ENCODE assay signal across 16 cellular contexts in the genomic region with DNA sequence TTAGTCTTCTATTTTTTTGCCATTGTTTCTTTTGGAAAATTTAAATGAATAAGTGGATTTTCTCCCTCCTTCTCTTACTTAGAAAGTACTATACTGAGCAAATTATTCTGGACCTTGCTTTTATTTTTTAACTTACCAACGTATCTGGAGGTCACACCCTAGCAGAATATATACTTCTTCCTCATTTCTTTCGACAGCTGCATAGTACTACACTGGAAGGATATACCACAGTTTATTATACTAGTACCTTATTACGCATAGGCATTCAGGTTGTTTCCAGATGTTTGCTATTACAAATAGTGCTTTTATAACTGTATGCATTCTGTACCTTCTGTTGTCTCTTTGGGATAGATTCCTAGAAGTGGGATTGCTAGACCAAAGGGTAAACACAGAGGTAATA. TPM values are rescaled to one million over a fixed set of nuclear protein-coding genes. Genes with fewer than 3 reads are reported as not detected.
DNase-seq lines count a peak whose midpoint lies in the region; ATAC-seq, FAIRE-seq and TF ChIP-seq lines count a peak whose summit lies in the region.
"Had no signal": no experiment of that assay in that cellular context is flagged by ENCODE, and none has a peak within 500 bp of the region (broad histone marks: within the 10 kb centered on the region; RNA-seq: fewer than 3 reads in every experiment).

No MANE protein-coding gene starts in this region.

- H3K4me1 ChIP-seq in SK-N-SH (ENCODE audit: control insufficient read depth in 1 of 2, insufficient read depth in 2 of 2, low read depth in 1 of 2, low read length in 1 of 2): no peaks in the 10 kb centered on the region
- H3K4me1 ChIP-seq in Caco-2: no peaks in the 10 kb centered on the region
- H3K4me1 ChIP-seq in GM12878 (ENCODE audit: control insufficient read depth, insufficient read depth, low read length): no peaks in the 10 kb centered on the region
- H3K4me1 ChIP-seq in neural progenitor cell: no peaks in the 10 kb centered on the region
- H3K4me1 ChIP-seq: A549, BLaER1, HAP-1 had no signal

- TF ChIP-seq RAD21 in SK-N-SH (IDR thresholded peaks at IDR 0.05; ENCODE audit: low read length) (no peak), GM12878 (IDR thresholded peaks at IDR 0.05; ENCODE audit: insufficient read depth, low read depth, low read length) (no peak)

- 63% methylated on average over 3 of the region's 3 CpGs for WGBS in SK-N-SH (ENCODE audit: low lambda C conversion rate)
- 64% methylated on average over 3 of the region's 3 CpGs for WGBS in GM12878 (ENCODE audit: insufficient coverage, insufficient replicate concordance, low lambda C conversion rate, missing lambda C conversion rate)

- BruUV-seq in Caco-2 (replicated peaks; lab: Mats Ljungman, UMichigan) (TSS peak; percentile 6), GM12878 (replicated peaks; lab: Mats Ljungman, UMichigan) (TSS peak; percentile 34)

- H3K4me3 ChIP-seq in SK-N-SH (ENCODE audit: low read depth in 2 of 2, low read length in 1 of 2) (no peak overlapping the region), Caco-2 (ENCODE audit: low read depth, low read length) (no peak overlapping the region), GM12878 (no peak overlapping the region), neural progenitor cell (peak overlapping the region; percentile 12)
- H3K4me3 ChIP-seq: A549, BLaER1, HAP-1 had no signal

- SMC1A ChIA-PET in GM12878 (lab: Charles Lee; ENCODE audit: uncharacterized antibody, unreplicated experiment): no interaction called here

- H3K9me3 Mint-ChIP-seq in Caco-2 (ENCODE audit: unreplicated experiment): no peaks in the 10 kb centered on the region
- H3K9me3 Mint-ChIP-seq in neural progenitor cell: no peaks in the 10 kb centered on the region
- H3K9me3 Mint-ChIP-seq: CD4-positive, alpha-beta memory T cell had no signal

- POLR2A ChIA-PET in SK-N-SH (lab: Yijun Ruan, JAX): no interaction called here
- POLR2A ChIA-PET in Caco-2 (lab: Charles Lee): no interaction called here
- POLR2A ChIA-PET in GM12878 (lab: Charles Lee): interaction anchor here (1.5 kb wide), 1 partner anchor 15 kb away, joined by 5 read pairs; no protein-coding TSS in a partner anchor

- peaks cover 35% of the 10 kb centered on the region for H3K79me2 ChIP-seq in SK-N-SH (ENCODE audit: insufficient read depth)
- H3K79me2 ChIP-seq in GM12878 (ENCODE audit: control insufficient read depth, insufficient read depth, low read length): no peaks in the 10 kb centered on the region
- H3K79me2 ChIP-seq in neural progenitor cell (ENCODE audit: low read depth): peaks cover 7% of the 10 kb centered on the region

- H3K36me3 ChIP-seq in SK-N-SH (replicated peaks in 1 of 2; ENCODE audit: control insufficient read depth in 1 of 2, insufficient read depth in 2 of 2, low read length in 1 of 2) (peaks cover 51 to 79% of the 10 kb centered on the region in 2 experiments), Caco-2 (ENCODE audit: control insufficient read depth, insufficient read depth, low read length) (no peaks in the 10 kb centered on the region), GM12878 (ENCODE audit: control insufficient read depth in 2 of 2, insufficient read depth in 2 of 2, low read length in 1 of 2) (peaks cover 2 to 27% of the 10 kb centered on the region in 2 experiments), neural progenitor cell (peaks cover 29% of the 10 kb centered on the region)

- no peaks in the 10 kb centered on the region for H3F3A ChIP-seq in SK-N-SH (replicated peaks; ENCODE audit: insufficient read depth)
- H3F3A ChIP-seq in neural progenitor cell (ENCODE audit: low read depth): peaks cover 5% of the 10 kb centered on the region

- H3K9me3 ChIP-seq in SK-N-SH (no peaks in the 10 kb centered on the region), Caco-2 (no peaks in the 10 kb centered on the region), GM12878 (replicated peaks; ENCODE audit: control insufficient read depth, insufficient read depth, low read length) (no peaks in the 10 kb centered on the region), neural progenitor cell (ENCODE audit: low read depth) (no peaks in the 10 kb centered on the region)
- H3K9me3 ChIP-seq: A549, BLaER1, HAP-1 had no signal

- ATAC-seq in SK-N-SH treated with all-trans-retinoic acid at 6 μM for 48 hours: no peak
- no peak for ATAC-seq in GM12878
- ATAC-seq: A549 had no signal

- CTCF ChIA-PET in SK-N-SH (lab: Yijun Ruan, JAX) (interaction anchor here (1.0 to 1.9 kb wide), 2 partner anchors 15 to 102 kb away, joined by 3 to 4 read pairs; no protein-coding TSS in a partner anchor), Caco-2 (lab: Charles Lee) (no interaction called here), GM12878 (lab: Yijun Ruan, JAX) (no interaction called here)

- TF ChIP-seq CTCF in SK-N-SH (IDR thresholded peaks at IDR 0.05): no peak
- no peak for TF ChIP-seq CTCF in Caco-2 (IDR thresholded peaks at IDR 0.05; ENCODE audit: insufficient read depth in 1 of 2, low read depth in 1 of 2, low read length in 1 of 2, severe bottlenecking in 1 of 2, unreplicated experiment in 1 of 2)
- TF ChIP-seq CTCF in GM12878 (IDR thresholded peaks at IDR 0.05 in 2 of 3, conservative IDR thresholded peaks at IDR 0.05 in 1 of 3; ENCODE audit: control insufficient read depth in 2 of 3, extremely low read depth in 1 of 3, insufficient read depth in 1 of 3, low read depth in 3 of 3, low read length in 3 of 3): no peak
- TF ChIP-seq CTCF in neural progenitor cell (IDR thresholded peaks at IDR 0.05): no peak

- H3K27ac ChIP-seq in SK-N-SH (ENCODE audit: low read depth in 2 of 2, low read length in 1 of 2) (no peak overlapping the region), GM12878 (ENCODE audit: control insufficient read depth, insufficient read depth) (no peak overlapping the region), neural progenitor cell (no peak overlapping the region)
- H3K27ac ChIP-seq: 22Rv1, A549, BLaER1 had no signal

- no peaks in the 10 kb centered on the region for H3K27me3 Mint-ChIP-seq in Caco-2 (ENCODE audit: insufficient read depth, unreplicated experiment)
- H3K27me3 Mint-ChIP-seq in neural progenitor cell (ENCODE audit: insufficient read depth, low read depth): no peaks in the 10 kb centered on the region
- H3K27me3 Mint-ChIP-seq: CD4-positive, alpha-beta memory T cell had no signal

- FAIRE-seq in GM12878 (lab: Jason Lieb, UNC): no peak
- FAIRE-seq: A549, H1 had no signal

- intact Hi-C loops in Caco-2 (cut with micrococcal nuclease; ENCODE audit: unreplicated experiment) (no loop called here), GM12878 (cut with micrococcal nuclease; ENCODE audit: unreplicated experiment) (no loop called here)

- no peak for TF ChIP-seq POLR2A in GM12878 (IDR thresholded peaks at IDR 0.05; ENCODE audit: low read depth, low read length)

- H3K9ac ChIP-seq in SK-N-SH: no peak overlapping the region
- H3K9ac ChIP-seq in GM12878 (ENCODE audit: control insufficient read depth, insufficient read depth, low read length): no peak overlapping the region
- no peak overlapping the region for H3K9ac ChIP-seq in neural progenitor cell
- H3K9ac ChIP-seq: BLaER1 had no signal

- no peaks in the 10 kb centered on the region for H3K4me1 Mint-ChIP-seq in Caco-2 (ENCODE audit: low read depth, unreplicated experiment)
- no peaks in the 10 kb centered on the region for H3K4me1 Mint-ChIP-seq in neural progenitor cell
- H3K4me1 Mint-ChIP-seq: CD14-positive monocyte had no signal

- no peaks in the 10 kb centered on the region; the same call in 1 of the 2 replicates for H4K20me1 ChIP-seq in SK-N-SH (ENCODE audit: insufficient read depth)
- H4K20me1 ChIP-seq in GM12878 (ENCODE audit: control insufficient read depth, insufficient read depth): no peaks in the 10 kb centered on the region
- peaks cover 12% of the 10 kb centered on the region for H4K20me1 ChIP-seq in neural progenitor cell (ENCODE audit: low read depth)

- no peaks in the 10 kb centered on the region for H3K9me2 ChIP-seq in SK-N-SH

- H3K4me2 ChIP-seq in SK-N-SH: no peak overlapping the region
- no peak overlapping the region for H3K4me2 ChIP-seq in GM12878 (ENCODE audit: control insufficient read depth, insufficient read depth)
- no peak overlapping the region for H3K4me2 ChIP-seq in neural progenitor cell
- H3K4me2 ChIP-seq: A549, BLaER1 had no signal

- TF ChIP-seq EP300 in SK-N-SH (IDR thresholded peaks at IDR 0.05; ENCODE audit: borderline replicate concordance in 1 of 2, low read depth in 1 of 2, low read length in 1 of 2) (no peak), GM12878 (IDR thresholded peaks at IDR 0.05; ENCODE audit: borderline replicate concordance in 1 of 2, control insufficient read depth in 1 of 2, low read depth in 2 of 2, low read length in 2 of 2) (no peak)

- DNase-seq in SK-N-SH (no peak), Caco-2 (no peak), GM12878 (ENCODE audit: low read depth, low spot score) (no peak), neural progenitor cell (ENCODE audit: low spot score) (no peak), AG08396 (ENCODE audit: low spot score) (no peak), DMS114 treated with DMSO at 0.1 percent for 48 hours (lab: John Stamatoyannopoulos, UW; ENCODE audit: unreplicated experiment) (no peak)
- DNase-seq: CD4-positive, alpha-beta memory T cell; DMS 273 treated with DMSO at 0.1 percent for 48 hours; KG1 had no signal

- H3K4me3 Mint-ChIP-seq in Caco-2 (ENCODE audit: unreplicated experiment): no peak overlapping the region
- H3K4me3 Mint-ChIP-seq in neural progenitor cell: no peak overlapping the region
- H3K4me3 Mint-ChIP-seq: CD14-positive monocyte; CD4-positive, alpha-beta memory T cell had no signal

- H3K27me3 ChIP-seq in SK-N-SH (ENCODE audit: insufficient read depth) (no peaks in the 10 kb centered on the region), Caco-2 (replicated peaks; ENCODE audit: control insufficient read depth, insufficient read depth, low read length) (no peaks in the 10 kb centered on the region), GM12878 (replicated peaks in 1 of 2; ENCODE audit: control insufficient read depth in 2 of 2, insufficient read depth in 2 of 2, low read length in 1 of 2) (no peaks in the 10 kb centered on the region), neural progenitor cell (no peaks in the 10 kb centered on the region)
- H3K27me3 ChIP-seq: BLaER1 had no signal

- RAD21 ChIA-PET in GM12878 (lab: Charles Lee; ENCODE audit: unreplicated experiment): no interaction called here

- H3K36me3 Mint-ChIP-seq in Caco-2 (ENCODE audit: insufficient read depth, unreplicated experiment): peaks cover 71% of the 10 kb centered on the region
- peaks cover 13% of the 10 kb centered on the region for H3K36me3 Mint-ChIP-seq in neural progenitor cell

- no peak overlapping the region for H2AFZ ChIP-seq in SK-N-SH (ENCODE audit: low read depth)
- H2AFZ ChIP-seq in GM12878 (ENCODE audit: control insufficient read depth, low read depth, low read length): no peak overlapping the region
- H2AFZ ChIP-seq in neural progenitor cell (replicated peaks): no peak overlapping the region

- no peak overlapping the region for H3K27ac Mint-ChIP-seq in Caco-2 (ENCODE audit: unreplicated experiment)
- H3K27ac Mint-ChIP-seq in neural progenitor cell: no peak overlapping the region
- H3K27ac Mint-ChIP-seq: CD14-positive monocyte had no signal

- in situ Hi-C loops in GM12878 (cut with MboI): no loop called here

RNA-seq across cellular contexts. Expression of gene RC3H2, which starts 16.7 kb away (rescaled TPM):
- 12.4 and 15.2 TPM in 2 replicates for polyA plus RNA-seq in SK-N-SH (2012; rRNA removed)
- 15.7 and 15.8 TPM in 2 replicates for polyA plus RNA-seq in SK-N-SH (2012; cell fraction: cytosol; rRNA removed)
- 8.3 and 18.6 TPM in 2 replicates for polyA plus RNA-seq in SK-N-SH (2012; cell fraction: nucleus; rRNA removed)
- total RNA-seq in Caco-2 (2022): 53.8 and 55.5 TPM in 2 replicates
- 79.3 and 87.8 TPM in 2 replicates for total RNA-seq in GM12878 (2013; cell fraction: nucleolus; rRNA removed)
- 16.9 and 17.4 TPM in 2 replicates for total RNA-seq in GM12878 (2014; rRNA removed)
- 23.2 and 24.0 TPM in 2 replicates for total RNA-seq in GM12878 (2014; rRNA removed; fragmentation: Illumina TruSeq; extraction: Trizol)
- 21.9 and 25.5 TPM in 2 replicates for total RNA-seq in GM12878 (2021)
- 10.8 TPM for polyA plus RNA-seq in GM12878 (2011; ENCODE audit: low read depth)
- 23.0 and 27.9 TPM in 2 replicates for polyA plus RNA-seq in GM12878 (2011; rRNA removed)
- polyA plus RNA-seq in GM12878 (2011; cell fraction: cytosol; rRNA removed): 11.4 and 12.4 TPM in 2 replicates
- 21.1 and 27.8 TPM in 2 replicates for polyA plus RNA-seq in GM12878 (2011; cell fraction: nucleus; rRNA removed)
- polyA plus RNA-seq in GM12878 (2012): 11.9 and 13.0 TPM in 2 replicates
- polyA plus RNA-seq in GM12878 (2014; fragmentation: Illumina TruSeq; extraction: Trizol): 14.6 and 14.8 TPM in 2 replicates
- polyA plus RNA-seq in GM12878 (2014; fragmentation: Nextera tagmentation; extraction: Ambion mirVana): 1 to 10 TPM; 7.2 to 9.1 TPM
- 12.3 and 17.7 TPM in 2 replicates for polyA plus RNA-seq in GM12878 (2014; rRNA removed)
- 10 to 100 TPM; 14.3 to 19.9 TPM for polyA plus RNA-seq in GM12878 (2016; fragmentation: Nextera tagmentation; extraction: Ambion mirVana)
- polyA minus RNA-seq in GM12878 (2011; rRNA and poly(A)+ RNA removed): 45.6 and 65.7 TPM in 2 replicates
- 16.0 and 18.2 TPM in 2 replicates for polyA minus RNA-seq in GM12878 (2011; cell fraction: cytosol; rRNA and poly(A)+ RNA removed)
- 22.4 and 34.7 TPM in 2 replicates for polyA minus RNA-seq in GM12878 (2011; cell fraction: nucleus; rRNA and poly(A)+ RNA removed)
- 49.9 and 56.7 TPM in 2 replicates for total RNA-seq in neural progenitor cell (ENCODE audit: low replicate concordance)

RNA-seq across cellular contexts. Expression of gene ZBTB6, which starts 24.6 kb away (rescaled TPM):
- polyA plus RNA-seq in SK-N-SH (2012; rRNA removed) (2.2 and 3.2 TPM in 2 replicates), GM12878 (2011; rRNA removed) (11.5 and 16.8 TPM in 2 replicates), GM12878 (2014; fragmentation: Illumina TruSeq; extraction: Trizol) (9.5 and 13.3 TPM in 2 replicates), GM12878 (2014; fragmentation: Nextera tagmentation; extraction: Ambion mirVana) (1 to 10 TPM; 1.7 to 3.0 TPM), GM12878 (2014; rRNA removed) (4.0 and 5.1 TPM in 2 replicates), GM12878 (2016; fragmentation: Nextera tagmentation; extraction: Ambion mirVana) (1 to 10 TPM; 6.4 to 6.8 TPM)
- polyA plus RNA-seq in SK-N-SH (2012; cell fraction: cytosol; rRNA removed): 4.2 and 4.9 TPM in 2 replicates
- 0.90 and 1.8 TPM in 2 replicates for polyA plus RNA-seq in SK-N-SH (2012; cell fraction: nucleus; rRNA removed)
- total RNA-seq in Caco-2 (2022) (6.8 and 7.2 TPM in 2 replicates), GM12878 (2014; rRNA removed) (9.5 and 11.2 TPM in 2 replicates), GM12878 (2014; rRNA removed; fragmentation: Illumina TruSeq; extraction: Trizol) (9.9 and 10.4 TPM in 2 replicates), GM12878 (2021) (7.3 and 7.9 TPM in 2 replicates), neural progenitor cell (ENCODE audit: low replicate concordance) (18.0 and 23.7 TPM in 2 replicates)
- 16.5 and 17.2 TPM in 2 replicates for total RNA-seq in GM12878 (2013; cell fraction: nucleolus; rRNA removed)
- 1.7 TPM for polyA plus RNA-seq in GM12878 (2011; ENCODE audit: low read depth)
- polyA plus RNA-seq in GM12878 (2011; cell fraction: cytosol; rRNA removed): 3.4 and 3.8 TPM in 2 replicates
- 3.4 and 3.7 TPM in 2 replicates for polyA plus RNA-seq in GM12878 (2011; cell fraction: nucleus; rRNA removed)
- 3.2 and 5.1 TPM in 2 replicates for polyA plus RNA-seq in GM12878 (2012)
- 9.7 and 13.4 TPM in 2 replicates for polyA minus RNA-seq in GM12878 (2011; rRNA and poly(A)+ RNA removed)
- polyA minus RNA-seq in GM12878 (2011; cell fraction: cytosol; rRNA and poly(A)+ RNA removed): 2.9 and 4.5 TPM in 2 replicates
- 8.8 and 10.6 TPM in 2 replicates for polyA minus RNA-seq in GM12878 (2011; cell fraction: nucleus; rRNA and poly(A)+ RNA removed)

RNA-seq across cellular contexts. Expression of gene ZBTB26, which starts 42.8 kb away (rescaled TPM):
- polyA plus RNA-seq in SK-N-SH (2012; rRNA removed) (3.9 and 6.0 TPM in 2 replicates), GM12878 (2011; rRNA removed) (19.5 and 26.3 TPM in 2 replicates), GM12878 (2014; fragmentation: Illumina TruSeq; extraction: Trizol) (10.0 and 10.9 TPM in 2 replicates), GM12878 (2014; fragmentation: Nextera tagmentation; extraction: Ambion mirVana) (1 to 10 TPM; 1.8 to 2.4 TPM), GM12878 (2014; rRNA removed) (4.9 and 7.0 TPM in 2 replicates), GM12878 (2016; fragmentation: Nextera tagmentation; extraction: Ambion mirVana) (1 to 10 TPM; 2.8 to 3.6 TPM)
- 5.6 and 6.1 TPM in 2 replicates for polyA plus RNA-seq in SK-N-SH (2012; cell fraction: cytosol; rRNA removed)
- 8.1 and 14.7 TPM in 2 replicates for polyA plus RNA-seq in SK-N-SH (2012; cell fraction: nucleus; rRNA removed)
- total RNA-seq in Caco-2 (2022) (8.7 and 10.3 TPM in 2 replicates), GM12878 (2014; rRNA removed) (5.3 and 6.9 TPM in 2 replicates), GM12878 (2014; rRNA removed; fragmentation: Illumina TruSeq; extraction: Trizol) (3.5 and 4.1 TPM in 2 replicates), GM12878 (2021) (6.9 and 8.1 TPM in 2 replicates), neural progenitor cell (ENCODE audit: low replicate concordance) (9.0 and 15.5 TPM in 2 replicates)
- 23.8 and 26.5 TPM in 2 replicates for total RNA-seq in GM12878 (2013; cell fraction: nucleolus; rRNA removed)
- polyA plus RNA-seq in GM12878 (2011; ENCODE audit: low read depth): 3.2 TPM
- polyA plus RNA-seq in GM12878 (2011; cell fraction: cytosol; rRNA removed): 7.8 and 9.9 TPM in 2 replicates
- polyA plus RNA-seq in GM12878 (2011; cell fraction: nucleus; rRNA removed): 20.8 and 28.9 TPM in 2 replicates
- 4.6 and 6.7 TPM in 2 replicates for polyA plus RNA-seq in GM12878 (2012)
- 7.1 and 11.6 TPM in 2 replicates for polyA minus RNA-seq in GM12878 (2011; rRNA and poly(A)+ RNA removed)
- 2.9 and 4.6 TPM in 2 replicates for polyA minus RNA-seq in GM12878 (2011; cell fraction: cytosol; rRNA and poly(A)+ RNA removed)
- 4.5 and 5.2 TPM in 2 replicates for polyA minus RNA-seq in GM12878 (2011; cell fraction: nucleus; rRNA and poly(A)+ RNA removed)

RNA-seq across cellular contexts. Expression of gene RABGAP1, which starts 52.3 kb away (rescaled TPM):
- polyA plus RNA-seq in SK-N-SH (2012; rRNA removed) (20.2 and 29.2 TPM in 2 replicates), GM12878 (2011; rRNA removed) (31.6 and 39.6 TPM in 2 replicates), GM12878 (2014; fragmentation: Illumina TruSeq; extraction: Trizol) (18.6 and 22.9 TPM in 2 replicates), GM12878 (2014; fragmentation: Nextera tagmentation; extraction: Ambion mirVana) (1 to 10 TPM; 2.6 to 2.9 TPM), GM12878 (2014; rRNA removed) (11.7 and 15.0 TPM in 2 replicates), GM12878 (2016; fragmentation: Nextera tagmentation; extraction: Ambion mirVana) (1 to 10 TPM; 9.4 to 9.5 TPM)
- 23.7 and 26.5 TPM in 2 replicates for polyA plus RNA-seq in SK-N-SH (2012; cell fraction: cytosol; rRNA removed)
- 23.6 and 39.9 TPM in 2 replicates for polyA plus RNA-seq in SK-N-SH (2012; cell fraction: nucleus; rRNA removed)
- total RNA-seq in Caco-2 (2022) (52.1 and 55.4 TPM in 2 replicates), GM12878 (2014; rRNA removed) (10.1 and 12.5 TPM in 2 replicates), GM12878 (2014; rRNA removed; fragmentation: Illumina TruSeq; extraction: Trizol) (23.2 and 23.7 TPM in 2 replicates), GM12878 (2021) (24.5 and 26.6 TPM in 2 replicates), neural progenitor cell (ENCODE audit: low replicate concordance) (48.5 and 55.2 TPM in 2 replicates)
- total RNA-seq in GM12878 (2013; cell fraction: nucleolus; rRNA removed): 201 and 223 TPM in 2 replicates
- polyA plus RNA-seq in GM12878 (2011; ENCODE audit: low read depth): 8.8 TPM
- polyA plus RNA-seq in GM12878 (2011; cell fraction: cytosol; rRNA removed): 15.4 and 20.5 TPM in 2 replicates
- 38.8 and 39.0 TPM in 2 replicates for polyA plus RNA-seq in GM12878 (2011; cell fraction: nucleus; rRNA removed)
- polyA plus RNA-seq in GM12878 (2012): 10.4 and 13.0 TPM in 2 replicates
- 58.5 and 61.5 TPM in 2 replicates for polyA minus RNA-seq in GM12878 (2011; rRNA and poly(A)+ RNA removed)
- 11.0 and 15.6 TPM in 2 replicates for polyA minus RNA-seq in GM12878 (2011; cell fraction: cytosol; rRNA and poly(A)+ RNA removed)
- 67.9 and 92.5 TPM in 2 replicates for polyA minus RNA-seq in GM12878 (2011; cell fraction: nucleus; rRNA and poly(A)+ RNA removed)
